In genomic region chr2:149915151-149915550, GRCh38 we compare ENCODE assay signal across 24 cellular contexts.
"Had no signal": no experiment of that assay in that cellular context is flagged by ENCODE, and none has a peak within 500 bp of the region (broad histone marks: within the 10 kb centered on the region; RNA-seq: fewer than 3 reads in every experiment).

No MANE protein-coding gene starts in this region.

- H3K4me1 ChIP-seq: esophagus muscularis mucosa, gastroesophageal sphincter, left ventricle myocardium inferior, lower lobe of right lung, psoas muscle, right lobe of liver, spleen, testis, transverse colon had no signal

- H3K27ac ChIP-seq: coronary artery, epithelial cell of prostate, esophagus muscularis mucosa, gastroesophageal sphincter, left ventricle myocardium inferior, lower lobe of right lung, psoas muscle, right lobe of liver, spleen, testis, transverse colon had no signal

- H3K36me3 Mint-ChIP-seq: stimulated activated naive B cell treated with anti-CD40 and anti-IgM and Interleukin-4, amounts not matched to agents 10 μg/mL and 1 μg/mL and 100 μg/mL, for 72 hours had no signal

- H3K27ac Mint-ChIP-seq: naive B cell; nephron; stimulated activated naive B cell treated with anti-CD40 and anti-IgM and Interleukin-4, amounts not matched to agents 10 μg/mL and 1 μg/mL and 100 μg/mL, for 72 hours; stimulated activated naive CD8-positive, alpha-beta T cell treated with anti-CD3 and anti-CD28 coated beads, Interleukin-15, amount 100 ng/mL, for 72 hours had no signal

- H3K36me3 ChIP-seq: esophagus muscularis mucosa, gastroesophageal sphincter, left ventricle myocardium inferior, lower lobe of right lung, right lobe of liver, spleen, transverse colon had no signal

- H3K27me3 Mint-ChIP-seq: naive B cell; stimulated activated naive B cell treated with anti-CD40 and anti-IgM and Interleukin-4, amounts not matched to agents 10 μg/mL and 1 μg/mL and 100 μg/mL, for 72 hours; stimulated activated naive CD8-positive, alpha-beta T cell treated with anti-CD3 and anti-CD28 coated beads, Interleukin-15, amount 100 ng/mL, for 72 hours had no signal

- H3K4me1 Mint-ChIP-seq: naive B cell; nephron; stimulated activated naive B cell treated with anti-CD40 and anti-IgM and Interleukin-4, amounts not matched to agents 10 μg/mL and 1 μg/mL and 100 μg/mL, for 72 hours; stimulated activated naive CD8-positive, alpha-beta T cell treated with anti-CD3 and anti-CD28 coated beads, Interleukin-15, amount 100 ng/mL, for 72 hours had no signal

- DNase-seq: central memory CD4-positive, alpha-beta T cell; effector memory CD4-positive, alpha-beta T cell; glutamatergic neuron; left ventricle myocardium inferior; lower lobe of right lung; mesendoderm; naive B cell; nucleus accumbens; psoas muscle; retina; right lobe of liver; spleen; stimulated activated CD4-positive, alpha-beta T cell treated with anti-CD3 and anti-CD28 coated beads, Interleukin-15, amount 100 ng/mL, for 24 hours; stimulated activated CD4-positive, alpha-beta T cell treated with anti-CD3 and anti-CD28 coated beads, Interleukin-1b, Interleukin-23, amount 100 ng/mL, for 48 hours; stimulated activated CD4-positive, alpha-beta T cell treated with anti-CD3 and anti-CD28 coated beads, Interleukin-4, amount 100 ng/mL, for 4 hours; stimulated activated naive B cell treated with anti-CD40 and anti-IgM and Interleukin-4, amounts not matched to agents 10 μg/mL and 1 μg/mL and 100 μg/mL, for 72 hours; stimulated activated naive CD8-positive, alpha-beta T cell treated with anti-CD3 and anti-CD28 coated beads, Interleukin-15, amount 100 ng/mL, for 72 hours; testis; transverse colon had no signal

- H3K4me3 ChIP-seq: coronary artery, esophagus muscularis mucosa, gastroesophageal sphincter, left ventricle myocardium inferior, lower lobe of right lung, psoas muscle, right lobe of liver, spleen, testis, transverse colon had no signal

- H3K4me3 Mint-ChIP-seq: naive B cell; nephron; stimulated activated naive B cell treated with anti-CD40 and anti-IgM and Interleukin-4, amounts not matched to agents 10 μg/mL and 1 μg/mL and 100 μg/mL, for 72 hours; stimulated activated naive CD8-positive, alpha-beta T cell treated with anti-CD3 and anti-CD28 coated beads, Interleukin-15, amount 100 ng/mL, for 72 hours had no signal

- H3K9me3 ChIP-seq: lower lobe of right lung, right lobe of liver, testis had no signal

- ATAC-seq: gastroesophageal sphincter; lower lobe of right lung; psoas muscle; stimulated activated naive B cell treated with anti-CD40 and anti-IgM and Interleukin-4, amounts not matched to agents 10 μg/mL and 1 μg/mL and 100 μg/mL, for 72 hours; stimulated activated naive CD8-positive, alpha-beta T cell treated with anti-CD3 and anti-CD28 coated beads, Interleukin-15, amount 100 ng/mL, for 72 hours had no signal

- H3K27me3 ChIP-seq: esophagus muscularis mucosa, gastroesophageal sphincter, right lobe of liver, spleen, testis, transverse colon had no signal
